Comparison of ENCODE assay signal across 8 cellular contexts in the genomic region with DNA sequence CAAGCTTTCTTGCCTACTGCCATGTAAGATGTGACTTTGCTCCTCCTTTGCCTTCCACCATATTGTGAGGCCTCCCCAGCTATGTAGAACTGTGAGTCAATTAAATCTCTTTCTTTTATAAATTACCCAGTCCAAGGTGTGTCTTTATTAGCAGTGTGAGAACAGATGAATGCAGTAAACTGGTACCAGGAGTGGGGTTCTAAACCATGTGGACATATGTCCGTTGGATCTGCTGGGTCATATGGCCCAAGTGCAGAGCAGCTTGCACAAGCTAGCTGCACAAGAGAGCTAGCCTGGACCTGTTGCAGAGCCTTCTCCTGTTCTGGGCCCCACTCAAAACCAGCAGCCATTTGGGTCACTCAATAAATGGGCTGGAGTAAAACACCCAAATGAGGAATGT. TPM values are rescaled to one million over a fixed set of nuclear protein-coding genes. Genes with fewer than 3 reads are reported as not detected.
"Had no signal": no experiment of that assay in that cellular context is flagged by ENCODE, and none has a peak within 500 bp of the region (broad histone marks: within the 10 kb centered on the region; RNA-seq: fewer than 3 reads in every experiment).

No MANE protein-coding gene starts in this region.

- H3K27ac ChIP-seq: HL-60, KMS-11 had no signal

- DNase-seq: IMR-90, KBM-7, KG1 had no signal

- ATAC-seq: HepG2 had no signal

- FAIRE-seq: HepG2, HTR-8/SVneo had no signal

- H3K9ac ChIP-seq: KMS-11 had no signal

- H3K4me2 ChIP-seq: KMS-11 had no signal

RNA-seq across cellular contexts. Expression of a gene that starts 58.4 kb away (rescaled TPM):
- polyA plus RNA-seq: IgD-negative memory B cell had no signal
